Comparison of ENCODE assay signal across 28 cellular contexts in the genomic region with DNA sequence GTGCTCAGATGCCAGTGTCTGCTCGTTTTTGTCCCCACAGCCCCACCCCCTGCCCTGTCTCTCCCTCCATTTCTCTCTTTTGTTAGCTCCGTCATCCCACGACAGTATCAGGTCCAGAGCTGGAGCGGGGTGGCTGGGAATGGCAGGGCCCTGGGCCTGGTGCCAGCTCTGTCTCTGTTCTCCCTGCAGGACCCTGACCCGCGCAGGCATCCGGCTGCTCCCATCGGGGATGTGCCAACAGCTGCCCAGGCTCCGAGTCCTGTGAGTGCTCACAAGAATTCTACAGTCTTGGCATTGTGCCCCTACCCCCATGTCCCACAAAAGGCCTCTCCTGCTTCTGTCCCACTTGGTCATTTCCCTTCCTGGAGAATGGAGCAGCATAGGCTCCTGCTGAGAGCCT. TPM values are rescaled to one million over a fixed set of nuclear protein-coding genes. Genes with fewer than 3 reads are reported as not detected.
DNase-seq lines count a peak whose midpoint lies in the region; ATAC-seq and TF ChIP-seq lines count a peak whose summit lies in the region.
"Had no signal": no experiment of that assay in that cellular context is flagged by ENCODE, and none has a peak within 500 bp of the region (broad histone marks: within the 10 kb centered on the region; RNA-seq: fewer than 3 reads in every experiment).

No MANE protein-coding gene starts in this region.

- H3K27me3 Mint-ChIP-seq in activated CD4-positive, alpha-beta memory T cell treated with anti-CD3 and anti-CD28 coated beads for 36 hours, result no peaks in the 10 kb centered on the region

- peak overlapping the region; percentile 39 to 76 for H3K27ac ChIP-seq in ascending aorta
- peak overlapping the region in 1 of 10 donors; percentile 12 for H3K27ac ChIP-seq in heart right ventricle
- H3K27ac ChIP-seq: epithelial cell of prostate, left lung, parathyroid adenoma, SK-N-MC had no signal

- H3K4me3 Mint-ChIP-seq in stimulated activated effector memory CD8-positive, alpha-beta T cell treated with anti-CD3 and anti-CD28 coated beads, Interleukin-12 subunit alpha, Interleukin-12 subunit beta, amount 100 ng/mL, for 72 hours, result no peak overlapping the region
- H3K4me3 Mint-ChIP-seq in activated CD4-positive, alpha-beta memory T cell treated with anti-CD3 and anti-CD28 coated beads for 36 hours, result no peak overlapping the region
- H3K4me3 Mint-ChIP-seq: CD8-positive, alpha-beta T cell; immature natural killer cell; mesothelial cell of epicardium; nephron progenitor cell; stimulated activated naive CD8-positive, alpha-beta T cell treated with anti-CD3 and anti-CD28 coated beads, Interleukin-15, amount 100 ng/mL, for 72 hours; WTC11 had no signal

- peak; percentile 46 to 88 (median 55) for ATAC-seq in heart right ventricle
- no peak for ATAC-seq in stimulated activated effector memory CD8-positive, alpha-beta T cell treated with anti-CD3 and anti-CD28 coated beads, Interleukin-12 subunit alpha, Interleukin-12 subunit beta, amount 100 ng/mL, for 72 hours
- no peak for ATAC-seq in GM19035 (IDR thresholded peaks at IDR 0.05; ENCODE audit: unreplicated experiment)
- ATAC-seq: CD8-positive, alpha-beta T cell; left lung; sciatic nerve; stimulated activated naive CD8-positive, alpha-beta T cell treated with anti-CD3 and anti-CD28 coated beads, Interleukin-15, amount 100 ng/mL, for 72 hours; WTC11 had no signal

- TF ChIP-seq CTCF in ascending aorta (IDR thresholded peaks at IDR 0.05), result no peak
- no peak for TF ChIP-seq CTCF in heart right ventricle (IDR thresholded peaks at IDR 0.05)

- POLR2A ChIA-PET in activated CD4-positive, alpha-beta memory T cell treated with anti-CD3 and anti-CD28 coated beads for 36 hours (lab: Charles Lee), result no interaction called here

- peaks cover 5% of the 10 kb centered on the region for H3K36me3 Mint-ChIP-seq in stimulated activated effector memory CD8-positive, alpha-beta T cell treated with anti-CD3 and anti-CD28 coated beads, Interleukin-12 subunit alpha, Interleukin-12 subunit beta, amount 100 ng/mL, for 72 hours
- H3K36me3 Mint-ChIP-seq in activated CD4-positive, alpha-beta memory T cell treated with anti-CD3 and anti-CD28 coated beads for 36 hours, result no peaks in the 10 kb centered on the region
- H3K36me3 Mint-ChIP-seq: CD8-positive, alpha-beta T cell; mesothelial cell of epicardium; WTC11 had no signal

- H3K9me3 ChIP-seq in ascending aorta (no peaks in the 10 kb centered on the region), heart right ventricle (no peaks in the 10 kb centered on the region)
- H3K9me3 ChIP-seq: left lung had no signal

- H3K4me1 Mint-ChIP-seq in stimulated activated effector memory CD8-positive, alpha-beta T cell treated with anti-CD3 and anti-CD28 coated beads, Interleukin-12 subunit alpha, Interleukin-12 subunit beta, amount 100 ng/mL, for 72 hours, result no peaks in the 10 kb centered on the region
- H3K4me1 Mint-ChIP-seq in activated CD4-positive, alpha-beta memory T cell treated with anti-CD3 and anti-CD28 coated beads for 36 hours (ENCODE audit: low read depth), result no peaks in the 10 kb centered on the region
- H3K4me1 Mint-ChIP-seq: immature natural killer cell; mesothelial cell of epicardium; stimulated activated naive CD8-positive, alpha-beta T cell treated with anti-CD3 and anti-CD28 coated beads, Interleukin-15, amount 100 ng/mL, for 72 hours; WTC11 had no signal

- no peaks in the 10 kb centered on the region for H3K27me3 ChIP-seq in ascending aorta
- no peaks in the 10 kb centered on the region for H3K27me3 ChIP-seq in heart right ventricle
- H3K27me3 ChIP-seq: left lung had no signal

- peak; percentile 7 for DNase-seq in COR-L47 (lab: John Stamatoyannopoulos, UW)
- peak in 1 of 2 donors; percentile 74 for DNase-seq in ascending aorta (ENCODE audit: low spot score in 2 of 2)
- peak; percentile 31 to 41 for DNase-seq in heart right ventricle
- no peak for DNase-seq in stimulated activated effector memory CD8-positive, alpha-beta T cell treated with anti-CD3 and anti-CD28 coated beads, Interleukin-12 subunit alpha, Interleukin-12 subunit beta, amount 100 ng/mL, for 72 hours (ENCODE audit: low spot score in 2 of 2)
- no peak for DNase-seq in erythroblast (lab: John Stamatoyannopoulos, UW)
- DNase-seq in activated CD4-positive, alpha-beta memory T cell treated with anti-CD3 and anti-CD28 coated beads for 36 hours, result no peak
- DNase-seq: activated CD4-positive, alpha-beta T cell treated with anti-CD3 and anti-CD28 coated beads, Interleukin-2, amount 50 U/mL, for 1 hour; activated naive CD4-positive, alpha-beta T cell treated with anti-CD3 and anti-CD28 coated beads, Interleukin-2, amount 50 U/mL, for 16 hours; CD8-positive, alpha-beta T cell; central memory CD4-positive, alpha-beta T cell; hippocampal formation; immature natural killer cell; KG1; left lung; MM.1S; NCI-H2171; NCI-H526; nephron progenitor cell; stimulated activated naive CD8-positive, alpha-beta T cell treated with anti-CD3 and anti-CD28 coated beads, Interleukin-15, amount 100 ng/mL, for 72 hours; T1000; trophoblast cell had no signal

- TF ChIP-seq POLR2A in erythroblast (IDR thresholded peaks at IDR 0.05; ENCODE audit: low read length), result no peak

- peaks cover 42 to 63% of the 10 kb centered on the region in 2 donors for H3K36me3 ChIP-seq in ascending aorta
- H3K36me3 ChIP-seq in heart right ventricle, result no peaks in the 10 kb centered on the region
- H3K36me3 ChIP-seq: left lung had no signal

- H3K4me3 ChIP-seq in ascending aorta (no peak overlapping the region), heart right ventricle (no peak overlapping the region)
- H3K4me3 ChIP-seq: left lung, SK-N-MC had no signal

- WGBS in heart right ventricle, 2 donors, result 41 to 45% methylated on average over 9 of the region's 9 CpGs

- CTCF ChIA-PET in activated CD4-positive, alpha-beta memory T cell treated with anti-CD3 and anti-CD28 coated beads for 36 hours (lab: Charles Lee), result interaction anchor here (1.1 to 2.4 kb wide), 4 partner anchors 12 to 111 kb away, joined by 3 to 14 read pairs (median 6); partner anchors contain the start of gene LGR6

- H3K27ac Mint-ChIP-seq in stimulated activated effector memory CD8-positive, alpha-beta T cell treated with anti-CD3 and anti-CD28 coated beads, Interleukin-12 subunit alpha, Interleukin-12 subunit beta, amount 100 ng/mL, for 72 hours, result peak overlapping the region; percentile 75
- no peak overlapping the region for H3K27ac Mint-ChIP-seq in activated CD4-positive, alpha-beta memory T cell treated with anti-CD3 and anti-CD28 coated beads for 36 hours
- H3K27ac Mint-ChIP-seq: CD8-positive, alpha-beta T cell; mesothelial cell of epicardium; nephron progenitor cell; WTC11 had no signal

- intact Hi-C loops in ascending aorta (cut with DNase I), result no loop called here
- intact Hi-C loops in heart right ventricle (cut with DNase I), result no loop called here
- intact Hi-C loops in activated CD4-positive, alpha-beta memory T cell treated with anti-CD3 and anti-CD28 coated beads for 36 hours (cut with micrococcal nuclease), result no loop called here

- H3K9me3 Mint-ChIP-seq in stimulated activated effector memory CD8-positive, alpha-beta T cell treated with anti-CD3 and anti-CD28 coated beads, Interleukin-12 subunit alpha, Interleukin-12 subunit beta, amount 100 ng/mL, for 72 hours, result no peaks in the 10 kb centered on the region
- H3K9me3 Mint-ChIP-seq in activated CD4-positive, alpha-beta memory T cell treated with anti-CD3 and anti-CD28 coated beads for 36 hours, result no peaks in the 10 kb centered on the region
- H3K9me3 Mint-ChIP-seq: CD8-positive, alpha-beta T cell; immature natural killer cell; mesothelial cell of epicardium; nephron progenitor cell; stimulated activated naive CD8-positive, alpha-beta T cell treated with anti-CD3 and anti-CD28 coated beads, Interleukin-15, amount 100 ng/mL, for 72 hours; WTC11 had no signal

- H3K4me1 ChIP-seq in ascending aorta, result peaks cover 3 to 16% of the 10 kb centered on the region in 2 donors
- peaks cover 0 to 16% (median 0%) of the 10 kb centered on the region in 9 donors for H3K4me1 ChIP-seq in heart right ventricle
- H3K4me1 ChIP-seq: left lung, parathyroid adenoma had no signal

RNA-seq across cellular contexts. Expression of gene UBE2T, which starts 37.4 kb away (rescaled TPM):
- total RNA-seq in ascending aorta, result not detected
- total RNA-seq in heart right ventricle, result 10 to 100 TPM in 5 of 10 donors, 1 to 10 TPM in 5; 7.4 to 16.2 (median 10.2) TPM
- 10 to 100 TPM in 1 of 2 donors, 1 to 10 TPM in 1; 3.2 to 35.8 TPM for polyA plus RNA-seq in heart right ventricle
- total RNA-seq in activated CD4-positive, alpha-beta memory T cell treated with anti-CD3 and anti-CD28 coated beads for 36 hours, result 100 to 1,000 TPM; 109 to 113 TPM

RNA-seq across cellular contexts. Expression of gene PPP1R12B, which starts 44.1 kb away (rescaled TPM):
- total RNA-seq in ascending aorta, result 404 TPM
- total RNA-seq in heart right ventricle, result 100 to 1,000 TPM; 447 to 969 (median 632) TPM
- 10 to 100 TPM; 16.5 to 64.4 TPM for polyA plus RNA-seq in heart right ventricle
- 1 to 10 TPM; 8.2 to 8.6 TPM for total RNA-seq in activated CD4-positive, alpha-beta memory T cell treated with anti-CD3 and anti-CD28 coated beads for 36 hours

Comparison
In these comparisons a context has a peak if more than half of its experiments do, and no peak if none do; other contexts are left out.
1. DNase-seq: peak in COR-L47 (single experiment) and heart right ventricle (2 of 2); none in stimulated activated effector memory CD8-positive, alpha-beta T cell treated with anti-CD3 and anti-CD28 coated beads, Interleukin-12 subunit alpha, Interleukin-12 subunit beta, amount 100 ng/mL, for 72 hours (0 of 2), erythroblast (0 of 2) and activated CD4-positive, alpha-beta memory T cell treated with anti-CD3 and anti-CD28 coated beads for 36 hours (single experiment).
2. ATAC-seq: peak in heart right ventricle (8 of 8); none in stimulated activated effector memory CD8-positive, alpha-beta T cell treated with anti-CD3 and anti-CD28 coated beads, Interleukin-12 subunit alpha, Interleukin-12 subunit beta, amount 100 ng/mL, for 72 hours (single experiment) and GM19035 (single experiment).
3. RNA of gene PPP1R12B, which starts 44.1 kb away (total RNA-seq): 447 to 969 TPM in heart right ventricle and 404 TPM in ascending aorta (single experiment); 8.2 to 8.6 TPM in activated CD4-positive, alpha-beta memory T cell treated with anti-CD3 and anti-CD28 coated beads for 36 hours; every median in the first group is over 10 times any median in the second.